12 cellular contexts compared by ENCODE assay signal in genomic region chr16:9013508-9013864, GRCh38.
"Had no signal": no experiment of that assay in that cellular context is flagged by ENCODE, and none has a peak within 500 bp of the region (broad histone marks: within the 10 kb centered on the region; RNA-seq: fewer than 3 reads in every experiment).

No MANE protein-coding gene starts in this region.

- ATAC-seq: activated CD4-positive, alpha-beta T cell treated with anti-CD3 and anti-CD28 coated beads for 36 hours; activated CD8-positive, alpha-beta memory T cell treated with anti-CD3 and anti-CD28 coated beads, Interleukin-2, amount 10 ng/mL, durations not matched to agents 7 days and 5 days; left colon; stimulated activated naive CD8-positive, alpha-beta T cell treated with anti-CD3 and anti-CD28 coated beads, Interleukin-15, Interleukin-2, amounts not matched to agents 100 U/mL and 50 U/mL, for 24 hours had no signal

- H3K9me3 ChIP-seq: adrenal gland, colonic mucosa, suprapubic skin had no signal

- DNase-seq: activated CD8-positive, alpha-beta memory T cell treated with anti-CD3 and anti-CD28 coated beads, Interleukin-2, amount 10 ng/mL, durations not matched to agents 7 days and 5 days; activated effector memory CD4-positive, alpha-beta T cell treated with Interleukin-2 at 50 U/mL for 16 hours; adrenal gland; central memory CD4-positive, alpha-beta T cell; colonic mucosa; left colon; small intestine had no signal

- H3K27me3 ChIP-seq: colonic mucosa had no signal

- H3K4me3 ChIP-seq: adrenal gland, colonic mucosa, lung, suprapubic skin had no signal

- H3K36me3 ChIP-seq: adrenal gland, colonic mucosa, suprapubic skin had no signal

- H3K27ac ChIP-seq: adrenal gland, colonic mucosa, suprapubic skin, VCaP had no signal
